Comparison of ENCODE assay signal across 1 cellular context in genomic region chr11:16169946-16170345, GRCh38.
TF ChIP-seq lines count a peak whose summit lies in the region.

No MANE protein-coding gene starts in this region.

TF ChIP-seq in neural cell, 6 proteins besides CTCF, POLR2A, EP300 and RAD21:
- TF ChIP-seq REST (IDR thresholded peaks at IDR 0.05; ENCODE audit: borderline replicate concordance) (no peak), POLR2AphosphoS5 (IDR thresholded peaks at IDR 0.05) (peak; percentile 45)
